ENCODE assay signal across 1 cellular context in the genomic region with DNA sequence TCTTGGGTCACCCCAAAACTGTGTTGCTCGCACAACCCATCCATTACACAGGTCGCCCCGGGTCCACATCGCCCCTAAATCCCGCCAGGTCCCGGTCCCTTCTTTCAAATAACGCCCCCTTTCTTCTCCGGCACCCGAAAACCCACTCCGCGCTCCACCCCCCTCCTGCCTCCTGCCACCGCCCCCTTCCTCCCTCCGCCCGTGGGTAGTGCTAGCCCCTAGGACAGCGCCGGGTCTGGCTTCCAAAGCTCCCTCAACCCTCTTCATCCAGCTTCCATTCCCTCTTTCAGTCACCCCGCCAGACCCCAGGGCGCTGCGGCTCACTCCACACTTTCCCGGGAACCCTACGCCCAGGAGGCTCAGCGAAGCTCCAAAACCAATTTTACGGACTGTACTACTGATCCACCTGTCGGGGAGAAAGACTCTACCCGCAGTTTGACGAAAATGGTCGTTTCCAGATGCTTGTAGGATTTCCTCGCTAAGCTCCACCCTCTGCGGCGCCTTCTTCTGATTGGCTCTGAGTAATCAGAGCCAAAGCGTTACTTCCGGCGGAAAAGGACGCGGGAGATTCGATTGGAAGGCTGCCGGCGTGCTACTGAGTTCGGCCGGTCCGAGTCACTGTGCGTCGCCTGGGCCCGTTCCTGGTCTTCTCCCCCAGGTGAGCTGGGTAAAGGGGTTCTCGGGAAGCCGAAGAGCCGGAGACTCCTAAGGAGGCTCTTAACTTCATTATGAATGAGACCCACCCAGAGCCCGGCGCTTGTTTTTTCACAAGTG.
A peak's percentile ranks its signal among the peaks of the same experiment; 100 is the strongest.
TF ChIP-seq lines count a peak whose summit lies in the region.

A gene with protein sequence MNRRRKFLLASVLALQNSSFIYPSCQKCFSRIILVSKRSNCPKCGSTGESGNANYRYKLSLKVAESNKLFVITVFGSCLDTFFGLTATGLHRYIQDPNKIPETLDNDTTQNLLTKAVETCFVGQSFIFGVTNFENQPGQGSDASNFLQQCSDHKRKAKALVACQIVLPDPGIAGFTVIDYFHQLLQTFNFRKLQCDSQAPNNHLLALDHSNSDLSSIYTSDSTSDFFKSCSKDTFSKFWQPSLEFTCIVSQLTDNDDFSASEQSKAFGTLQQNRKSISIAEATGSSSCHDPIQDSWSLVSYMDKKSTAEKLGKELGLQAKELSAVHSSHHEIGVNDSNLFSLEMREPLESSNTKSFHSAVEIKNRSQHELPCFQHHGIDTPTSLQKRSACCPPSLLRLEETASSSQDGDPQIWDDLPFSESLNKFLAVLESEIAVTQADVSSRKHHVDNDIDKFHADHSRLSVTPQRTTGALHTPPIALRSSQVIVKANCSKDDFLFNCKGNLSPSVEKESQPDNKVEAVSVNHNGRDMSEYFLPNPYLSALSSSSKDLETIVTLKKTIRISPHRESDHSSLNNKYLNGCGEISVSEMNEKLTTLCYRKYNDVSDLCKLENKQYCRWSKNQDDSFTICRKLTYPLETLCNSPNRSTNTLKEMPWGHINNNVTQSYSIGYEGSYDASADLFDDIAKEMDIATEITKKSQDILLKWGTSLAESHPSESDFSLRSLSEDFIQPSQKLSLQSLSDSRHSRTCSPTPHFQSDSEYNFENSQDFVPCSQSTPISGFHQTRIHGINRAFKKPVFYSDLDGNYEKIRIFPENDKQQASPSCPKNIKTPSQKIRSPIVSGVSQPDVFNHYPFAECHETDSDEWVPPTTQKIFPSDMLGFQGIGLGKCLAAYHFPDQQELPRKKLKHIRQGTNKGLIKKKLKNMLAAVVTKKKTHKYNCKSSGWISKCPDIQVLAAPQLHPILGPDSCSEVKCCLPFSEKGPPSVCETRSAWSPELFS (plus strand): TSS at position 572 of the 774 bp plus-strand sequence. CDS start 13,003 bp downstream, outside the sequence.

TF ChIP-seq in HEK293, 187 proteins besides CTCF, POLR2A, EP300 and RAD21 (continued from another document and continues in another):
- no peak for TF ChIP-seq ZSCAN16 (tag by site-specific recombination; IDR thresholded peaks at IDR 0.05)
- TF ChIP-seq, protein P1, sequence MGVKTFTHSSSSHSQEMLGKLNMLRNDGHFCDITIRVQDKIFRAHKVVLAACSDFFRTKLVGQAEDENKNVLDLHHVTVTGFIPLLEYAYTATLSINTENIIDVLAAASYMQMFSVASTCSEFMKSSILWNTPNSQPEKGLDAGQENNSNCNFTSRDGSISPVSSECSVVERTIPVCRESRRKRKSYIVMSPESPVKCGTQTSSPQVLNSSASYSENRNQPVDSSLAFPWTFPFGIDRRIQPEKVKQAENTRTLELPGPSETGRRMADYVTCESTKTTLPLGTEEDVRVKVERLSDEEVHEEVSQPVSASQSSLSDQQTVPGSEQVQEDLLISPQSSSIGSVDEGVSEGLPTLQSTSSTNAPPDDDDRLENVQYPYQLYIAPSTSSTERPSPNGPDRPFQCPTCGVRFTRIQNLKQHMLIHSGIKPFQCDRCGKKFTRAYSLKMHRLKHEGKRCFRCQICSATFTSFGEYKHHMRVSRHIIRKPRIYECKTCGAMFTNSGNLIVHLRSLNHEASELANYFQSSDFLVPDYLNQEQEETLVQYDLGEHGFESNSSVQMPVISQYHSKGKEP (tag by site-specific recombination; IDR thresholded peaks at IDR 0.05) = no peak
- TF ChIP-seq ZNF174 (tag by site-specific recombination; IDR thresholded peaks at IDR 0.05) = no peak
- peak; percentile 81 for TF ChIP-seq KLF8 (tag by site-specific recombination; IDR thresholded peaks at IDR 0.05)
- no peak for TF ChIP-seq ZNF266 (tag by site-specific recombination; IDR thresholded peaks at IDR 0.05; ENCODE audit: low read depth)
- TF ChIP-seq GLI2 (tag by site-specific recombination; IDR thresholded peaks at IDR 0.05; ENCODE audit: borderline replicate concordance, low read depth) = no peak
- no peak for TF ChIP-seq ZNF114 (tag by site-specific recombination; IDR thresholded peaks at IDR 0.05)
- TF ChIP-seq ZNF660 (tag by site-specific recombination; IDR thresholded peaks at IDR 0.05) = no peak
- no peak; the same call in none of the 2 replicates for TF ChIP-seq ZXDB (tag by site-specific recombination; IDR thresholded peaks at IDR 0.05)
- TF ChIP-seq BCL11B (tag by site-specific recombination; IDR thresholded peaks at IDR 0.05; ENCODE audit: low read depth) = 0 out of 2 replicates have a peak, but pooled peaks have one; percentile 30
- TF ChIP-seq KLF16 (tag by site-specific recombination; IDR thresholded peaks at IDR 0.05) = peak; percentile 72
- TF ChIP-seq, protein P2, sequence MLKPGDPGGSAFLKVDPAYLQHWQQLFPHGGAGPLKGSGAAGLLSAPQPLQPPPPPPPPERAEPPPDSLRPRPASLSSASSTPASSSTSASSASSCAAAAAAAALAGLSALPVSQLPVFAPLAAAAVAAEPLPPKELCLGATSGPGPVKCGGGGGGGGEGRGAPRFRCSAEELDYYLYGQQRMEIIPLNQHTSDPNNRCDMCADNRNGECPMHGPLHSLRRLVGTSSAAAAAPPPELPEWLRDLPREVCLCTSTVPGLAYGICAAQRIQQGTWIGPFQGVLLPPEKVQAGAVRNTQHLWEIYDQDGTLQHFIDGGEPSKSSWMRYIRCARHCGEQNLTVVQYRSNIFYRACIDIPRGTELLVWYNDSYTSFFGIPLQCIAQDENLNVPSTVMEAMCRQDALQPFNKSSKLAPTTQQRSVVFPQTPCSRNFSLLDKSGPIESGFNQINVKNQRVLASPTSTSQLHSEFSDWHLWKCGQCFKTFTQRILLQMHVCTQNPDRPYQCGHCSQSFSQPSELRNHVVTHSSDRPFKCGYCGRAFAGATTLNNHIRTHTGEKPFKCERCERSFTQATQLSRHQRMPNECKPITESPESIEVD (tag by site-specific recombination; IDR thresholded peaks at IDR 0.05) = no peak
- no peak for TF ChIP-seq ZFP69B (tag by site-specific recombination; IDR thresholded peaks at IDR 0.05)
- TF ChIP-seq ZNF132 (tag by site-specific recombination; IDR thresholded peaks at IDR 0.05; ENCODE audit: borderline replicate concordance) = no peak
- no peak; the same call in 1 of the 2 replicates for TF ChIP-seq KLF10 (tag by site-specific recombination; IDR thresholded peaks at IDR 0.05)
- peak; percentile 71 for TF ChIP-seq ZNF335 (tag by site-specific recombination; conservative IDR thresholded peaks at IDR 0.05)
- no peak for TF ChIP-seq ZNF169 (tag by site-specific recombination; IDR thresholded peaks at IDR 0.05)
- TF ChIP-seq, protein P3, sequence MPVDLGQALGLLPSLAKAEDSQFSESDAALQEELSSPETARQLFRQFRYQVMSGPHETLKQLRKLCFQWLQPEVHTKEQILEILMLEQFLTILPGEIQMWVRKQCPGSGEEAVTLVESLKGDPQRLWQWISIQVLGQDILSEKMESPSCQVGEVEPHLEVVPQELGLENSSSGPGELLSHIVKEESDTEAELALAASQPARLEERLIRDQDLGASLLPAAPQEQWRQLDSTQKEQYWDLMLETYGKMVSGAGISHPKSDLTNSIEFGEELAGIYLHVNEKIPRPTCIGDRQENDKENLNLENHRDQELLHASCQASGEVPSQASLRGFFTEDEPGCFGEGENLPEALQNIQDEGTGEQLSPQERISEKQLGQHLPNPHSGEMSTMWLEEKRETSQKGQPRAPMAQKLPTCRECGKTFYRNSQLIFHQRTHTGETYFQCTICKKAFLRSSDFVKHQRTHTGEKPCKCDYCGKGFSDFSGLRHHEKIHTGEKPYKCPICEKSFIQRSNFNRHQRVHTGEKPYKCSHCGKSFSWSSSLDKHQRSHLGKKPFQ (tag by site-specific recombination; IDR thresholded peaks at IDR 0.05) = no peak
- TF ChIP-seq ZNF792 (tag by site-specific recombination; IDR thresholded peaks at IDR 0.05) = no peak
- TF ChIP-seq ZNF391 (tag by site-specific recombination; IDR thresholded peaks at IDR 0.05; ENCODE audit: borderline replicate concordance, low read depth) = 0 out of 2 replicates have a peak, but pooled peaks have one; percentile 24
- peak; percentile 63 for TF ChIP-seq EGR2 (tag by site-specific recombination; IDR thresholded peaks at IDR 0.05; ENCODE audit: low read depth)
- TF ChIP-seq, protein P4, sequence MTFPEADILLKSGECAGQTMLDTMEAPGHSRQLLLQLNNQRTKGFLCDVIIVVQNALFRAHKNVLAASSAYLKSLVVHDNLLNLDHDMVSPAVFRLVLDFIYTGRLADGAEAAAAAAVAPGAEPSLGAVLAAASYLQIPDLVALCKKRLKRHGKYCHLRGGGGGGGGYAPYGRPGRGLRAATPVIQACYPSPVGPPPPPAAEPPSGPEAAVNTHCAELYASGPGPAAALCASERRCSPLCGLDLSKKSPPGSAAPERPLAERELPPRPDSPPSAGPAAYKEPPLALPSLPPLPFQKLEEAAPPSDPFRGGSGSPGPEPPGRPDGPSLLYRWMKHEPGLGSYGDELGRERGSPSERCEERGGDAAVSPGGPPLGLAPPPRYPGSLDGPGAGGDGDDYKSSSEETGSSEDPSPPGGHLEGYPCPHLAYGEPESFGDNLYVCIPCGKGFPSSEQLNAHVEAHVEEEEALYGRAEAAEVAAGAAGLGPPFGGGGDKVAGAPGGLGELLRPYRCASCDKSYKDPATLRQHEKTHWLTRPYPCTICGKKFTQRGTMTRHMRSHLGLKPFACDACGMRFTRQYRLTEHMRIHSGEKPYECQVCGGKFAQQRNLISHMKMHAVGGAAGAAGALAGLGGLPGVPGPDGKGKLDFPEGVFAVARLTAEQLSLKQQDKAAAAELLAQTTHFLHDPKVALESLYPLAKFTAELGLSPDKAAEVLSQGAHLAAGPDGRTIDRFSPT (tag by site-specific recombination; IDR thresholded peaks at IDR 0.05) = no peak
- peak; percentile 79 for TF ChIP-seq SP2 (tag by site-specific recombination; IDR thresholded peaks at IDR 0.05)
- TF ChIP-seq SETDB1 (IDR thresholded peaks at IDR 0.05; ENCODE audit: insufficient read length, low read length) = no peak
- peak; percentile 53 for TF ChIP-seq ZFHX2 (tag by site-specific recombination; conservative IDR thresholded peaks at IDR 0.05)
- TF ChIP-seq, protein P5, sequence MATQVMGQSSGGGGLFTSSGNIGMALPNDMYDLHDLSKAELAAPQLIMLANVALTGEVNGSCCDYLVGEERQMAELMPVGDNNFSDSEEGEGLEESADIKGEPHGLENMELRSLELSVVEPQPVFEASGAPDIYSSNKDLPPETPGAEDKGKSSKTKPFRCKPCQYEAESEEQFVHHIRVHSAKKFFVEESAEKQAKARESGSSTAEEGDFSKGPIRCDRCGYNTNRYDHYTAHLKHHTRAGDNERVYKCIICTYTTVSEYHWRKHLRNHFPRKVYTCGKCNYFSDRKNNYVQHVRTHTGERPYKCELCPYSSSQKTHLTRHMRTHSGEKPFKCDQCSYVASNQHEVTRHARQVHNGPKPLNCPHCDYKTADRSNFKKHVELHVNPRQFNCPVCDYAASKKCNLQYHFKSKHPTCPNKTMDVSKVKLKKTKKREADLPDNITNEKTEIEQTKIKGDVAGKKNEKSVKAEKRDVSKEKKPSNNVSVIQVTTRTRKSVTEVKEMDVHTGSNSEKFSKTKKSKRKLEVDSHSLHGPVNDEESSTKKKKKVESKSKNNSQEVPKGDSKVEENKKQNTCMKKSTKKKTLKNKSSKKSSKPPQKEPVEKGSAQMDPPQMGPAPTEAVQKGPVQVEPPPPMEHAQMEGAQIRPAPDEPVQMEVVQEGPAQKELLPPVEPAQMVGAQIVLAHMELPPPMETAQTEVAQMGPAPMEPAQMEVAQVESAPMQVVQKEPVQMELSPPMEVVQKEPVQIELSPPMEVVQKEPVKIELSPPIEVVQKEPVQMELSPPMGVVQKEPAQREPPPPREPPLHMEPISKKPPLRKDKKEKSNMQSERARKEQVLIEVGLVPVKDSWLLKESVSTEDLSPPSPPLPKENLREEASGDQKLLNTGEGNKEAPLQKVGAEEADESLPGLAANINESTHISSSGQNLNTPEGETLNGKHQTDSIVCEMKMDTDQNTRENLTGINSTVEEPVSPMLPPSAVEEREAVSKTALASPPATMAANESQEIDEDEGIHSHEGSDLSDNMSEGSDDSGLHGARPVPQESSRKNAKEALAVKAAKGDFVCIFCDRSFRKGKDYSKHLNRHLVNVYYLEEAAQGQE (tag by site-specific recombination; IDR thresholded peaks at IDR 0.05) = 0 out of 2 replicates have a peak, but pooled peaks have one; percentile 30
- TF ChIP-seq, protein P6, sequence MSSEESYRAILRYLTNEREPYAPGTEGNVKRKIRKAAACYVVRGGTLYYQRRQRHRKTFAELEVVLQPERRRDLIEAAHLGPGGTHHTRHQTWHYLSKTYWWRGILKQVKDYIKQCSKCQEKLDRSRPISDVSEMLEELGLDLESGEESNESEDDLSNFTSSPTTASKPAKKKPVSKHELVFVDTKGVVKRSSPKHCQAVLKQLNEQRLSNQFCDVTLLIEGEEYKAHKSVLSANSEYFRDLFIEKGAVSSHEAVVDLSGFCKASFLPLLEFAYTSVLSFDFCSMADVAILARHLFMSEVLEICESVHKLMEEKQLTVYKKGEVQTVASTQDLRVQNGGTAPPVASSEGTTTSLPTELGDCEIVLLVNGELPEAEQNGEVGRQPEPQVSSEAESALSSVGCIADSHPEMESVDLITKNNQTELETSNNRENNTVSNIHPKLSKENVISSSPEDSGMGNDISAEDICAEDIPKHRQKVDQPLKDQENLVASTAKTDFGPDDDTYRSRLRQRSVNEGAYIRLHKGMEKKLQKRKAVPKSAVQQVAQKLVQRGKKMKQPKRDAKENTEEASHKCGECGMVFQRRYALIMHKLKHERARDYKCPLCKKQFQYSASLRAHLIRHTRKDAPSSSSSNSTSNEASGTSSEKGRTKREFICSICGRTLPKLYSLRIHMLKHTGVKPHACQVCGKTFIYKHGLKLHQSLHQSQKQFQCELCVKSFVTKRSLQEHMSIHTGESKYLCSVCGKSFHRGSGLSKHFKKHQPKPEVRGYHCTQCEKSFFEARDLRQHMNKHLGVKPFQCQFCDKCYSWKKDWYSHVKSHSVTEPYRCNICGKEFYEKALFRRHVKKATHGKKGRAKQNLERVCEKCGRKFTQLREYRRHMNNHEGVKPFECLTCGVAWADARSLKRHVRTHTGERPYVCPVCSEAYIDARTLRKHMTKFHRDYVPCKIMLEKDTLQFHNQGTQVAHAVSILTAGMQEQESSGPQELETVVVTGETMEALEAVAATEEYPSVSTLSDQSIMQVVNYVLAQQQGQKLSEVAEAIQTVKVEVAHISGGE (tag by site-specific recombination; conservative IDR thresholded peaks at IDR 0.05; ENCODE audit: low read depth) = peak; percentile 79
- TF ChIP-seq SCRT1 (tag by site-specific recombination; IDR thresholded peaks at IDR 0.05; ENCODE audit: borderline replicate concordance) = peak; percentile 61; the same call in 1 of the 2 replicates
- TF ChIP-seq ZSCAN30 (tag by site-specific recombination; IDR thresholded peaks at IDR 0.05) = no peak
- peak; percentile 86 for TF ChIP-seq IKZF3 (tag by site-specific recombination; IDR thresholded peaks at IDR 0.05)
- TF ChIP-seq, protein P7, sequence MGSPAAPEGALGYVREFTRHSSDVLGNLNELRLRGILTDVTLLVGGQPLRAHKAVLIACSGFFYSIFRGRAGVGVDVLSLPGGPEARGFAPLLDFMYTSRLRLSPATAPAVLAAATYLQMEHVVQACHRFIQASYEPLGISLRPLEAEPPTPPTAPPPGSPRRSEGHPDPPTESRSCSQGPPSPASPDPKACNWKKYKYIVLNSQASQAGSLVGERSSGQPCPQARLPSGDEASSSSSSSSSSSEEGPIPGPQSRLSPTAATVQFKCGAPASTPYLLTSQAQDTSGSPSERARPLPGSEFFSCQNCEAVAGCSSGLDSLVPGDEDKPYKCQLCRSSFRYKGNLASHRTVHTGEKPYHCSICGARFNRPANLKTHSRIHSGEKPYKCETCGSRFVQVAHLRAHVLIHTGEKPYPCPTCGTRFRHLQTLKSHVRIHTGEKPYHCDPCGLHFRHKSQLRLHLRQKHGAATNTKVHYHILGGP (tag by site-specific recombination; IDR thresholded peaks at IDR 0.05) = no peak
